8 cellular contexts compared by ENCODE assay signal in genomic region chr5:373710-374602, GRCh38. TPM values are rescaled to one million over a fixed set of nuclear protein-coding genes. Genes with fewer than 3 reads are reported as not detected.
DNase-seq lines count a peak whose midpoint lies in the region; ATAC-seq lines count a peak whose summit lies in the region.

No MANE protein-coding gene starts in this region.

- DNase-seq in EH (ENCODE audit: low read depth) (peak; percentile 81), NOMO-1 (lab: John Stamatoyannopoulos, UW; ENCODE audit: unreplicated experiment in 2 of 2) (peak; percentile 82 to 95), Right ventricle myocardium inferior (ENCODE audit: missing footprints) (peak; percentile 69), skeletal muscle cell (ENCODE audit: low read depth) (peak; percentile 48)
- DNase-seq in activated T-helper 1 cell treated with anti-CD3 and anti-CD28 coated beads, Interleukin-12 subunit alpha, Interleukin-12 subunit beta, Interleukin-2, Interleukin-4 antibody, amounts not matched to agents 30 ng/mL and 10 ng/mL and 1 ng/mL, durations not matched to agents 14 hours and 24 hours and 36 hours (ENCODE audit: low spot score), result peak; percentile 66
- no peak for DNase-seq in effector CD4-positive, alpha-beta T cell

- H3K9me3 Mint-ChIP-seq in activated T-helper 1 cell treated with anti-CD3 and anti-CD28 coated beads, Interleukin-12 subunit alpha, Interleukin-12 subunit beta, Interleukin-2, Interleukin-4 antibody, amounts not matched to agents 30 ng/mL and 10 ng/mL and 1 ng/mL, durations not matched to agents 14 hours and 24 hours and 36 hours, result no peaks in the 10 kb centered on the region

- peak overlapping the region; percentile 35 for H3K4me3 ChIP-seq in skeletal muscle cell (ENCODE audit: low read depth, low read length)

- ATAC-seq in HG02588 (IDR thresholded peaks at IDR 0.05; ENCODE audit: unreplicated experiment), result peak; percentile 34
- ATAC-seq in Right ventricle myocardium inferior, result no peak
- ATAC-seq in HG02852 (IDR thresholded peaks at IDR 0.05; ENCODE audit: unreplicated experiment), result no peak

- H3K27me3 Mint-ChIP-seq in activated T-helper 1 cell treated with anti-CD3 and anti-CD28 coated beads, Interleukin-12 subunit alpha, Interleukin-12 subunit beta, Interleukin-2, Interleukin-4 antibody, amounts not matched to agents 30 ng/mL and 10 ng/mL and 1 ng/mL, durations not matched to agents 14 hours and 24 hours and 36 hours (ENCODE audit: insufficient read depth), result no peaks in the 10 kb centered on the region

- peak overlapping the region; percentile 84 for H3K27ac Mint-ChIP-seq in activated T-helper 1 cell treated with anti-CD3 and anti-CD28 coated beads, Interleukin-12 subunit alpha, Interleukin-12 subunit beta, Interleukin-2, Interleukin-4 antibody, amounts not matched to agents 30 ng/mL and 10 ng/mL and 1 ng/mL, durations not matched to agents 14 hours and 24 hours and 36 hours

- H3K4me3 Mint-ChIP-seq in activated T-helper 1 cell treated with anti-CD3 and anti-CD28 coated beads, Interleukin-12 subunit alpha, Interleukin-12 subunit beta, Interleukin-2, Interleukin-4 antibody, amounts not matched to agents 30 ng/mL and 10 ng/mL and 1 ng/mL, durations not matched to agents 14 hours and 24 hours and 36 hours, result peak overlapping the region; percentile 72

- intact Hi-C loops in activated T-helper 1 cell treated with anti-CD3 and anti-CD28 coated beads, Interleukin-12 subunit alpha, Interleukin-12 subunit beta, Interleukin-2, Interleukin-4 antibody, amounts not matched to agents 30 ng/mL and 10 ng/mL and 1 ng/mL, durations not matched to agents 14 hours and 24 hours and 36 hours (cut with micrococcal nuclease), result no loop called here
- intact Hi-C loops in Right ventricle myocardium inferior (cut with DNase I), result no loop called here

- peaks cover 64% of the 10 kb centered on the region for H3K4me1 Mint-ChIP-seq in activated T-helper 1 cell treated with anti-CD3 and anti-CD28 coated beads, Interleukin-12 subunit alpha, Interleukin-12 subunit beta, Interleukin-2, Interleukin-4 antibody, amounts not matched to agents 30 ng/mL and 10 ng/mL and 1 ng/mL, durations not matched to agents 14 hours and 24 hours and 36 hours (ENCODE audit: low read depth)

- peaks cover 9% of the 10 kb centered on the region for H3K36me3 Mint-ChIP-seq in activated T-helper 1 cell treated with anti-CD3 and anti-CD28 coated beads, Interleukin-12 subunit alpha, Interleukin-12 subunit beta, Interleukin-2, Interleukin-4 antibody, amounts not matched to agents 30 ng/mL and 10 ng/mL and 1 ng/mL, durations not matched to agents 14 hours and 24 hours and 36 hours (ENCODE audit: low read depth)

RNA-seq across cellular contexts. Expression of gene AHRR, which starts 52.4 kb away (rescaled TPM):
- total RNA-seq in activated T-helper 1 cell treated with anti-CD3 and anti-CD28 coated beads, Interleukin-12 subunit alpha, Interleukin-12 subunit beta, Interleukin-2, Interleukin-4 antibody, amounts not matched to agents 30 ng/mL and 10 ng/mL and 1 ng/mL, durations not matched to agents 14 hours and 24 hours and 36 hours, result 22.7 and 23.7 TPM in 2 replicates
- total RNA-seq in Right ventricle myocardium inferior, result 2.1 TPM
